In genomic region chr18:68714356-68714706, GRCh38 we compare ENCODE assay signal across 8 cellular contexts.
DNase-seq lines count a peak whose midpoint lies in the region; ATAC-seq and TF ChIP-seq lines count a peak whose summit lies in the region.

No MANE protein-coding gene starts in this region.

- H3K36me3 ChIP-seq in ES-I3 (ENCODE audit: insufficient read depth, low read length) (peaks cover 8% of the 10 kb centered on the region), Loucy (ENCODE audit: insufficient read depth, low read length) (peaks cover 27% of the 10 kb centered on the region; the same call in 1 of the 2 replicates)

- H3K4me1 ChIP-seq in ES-I3 (ENCODE audit: insufficient read depth, low read length) (peaks cover 3% of the 10 kb centered on the region; the same call in 1 of the 2 replicates), Loucy (ENCODE audit: insufficient read depth, low read length, poor library complexity, severe bottlenecking) (peaks cover 51% of the 10 kb centered on the region)

- peak overlapping the region; percentile 100 for H2AFZ ChIP-seq in Loucy (ENCODE audit: low read length)

- H4K20me1 ChIP-seq in Loucy (ENCODE audit: insufficient read depth, low read length, poor library complexity, severe bottlenecking) = peaks cover 48% of the 10 kb centered on the region

- peak overlapping the region; percentile 85 for H3K4me3 Mint-ChIP-seq in stimulated activated effector memory CD8-positive, alpha-beta T cell treated with anti-CD3 and anti-CD28 coated beads, Interleukin-12 subunit alpha, Interleukin-12 subunit beta, amount 100 ng/mL, for 72 hours

- H3K4me3 ChIP-seq in Loucy (ENCODE audit: low read length, poor library complexity, severe bottlenecking) (peak overlapping the region; percentile 92), astrocyte of the spinal cord (ENCODE audit: low read depth, low read length) (peak overlapping the region; percentile 69)

- H3K27ac Mint-ChIP-seq in stimulated activated effector memory CD8-positive, alpha-beta T cell treated with anti-CD3 and anti-CD28 coated beads, Interleukin-12 subunit alpha, Interleukin-12 subunit beta, amount 100 ng/mL, for 72 hours = peak overlapping the region; percentile 68

- ATAC-seq in GM21576 (IDR thresholded peaks at IDR 0.05; ENCODE audit: unreplicated experiment) = peak; percentile 9
- peak; percentile 22 for ATAC-seq in stimulated activated effector memory CD8-positive, alpha-beta T cell treated with anti-CD3 and anti-CD28 coated beads, Interleukin-12 subunit alpha, Interleukin-12 subunit beta, amount 100 ng/mL, for 72 hours

- TF ChIP-seq CTCF in Loucy (conservative IDR thresholded peaks at IDR 0.05; ENCODE audit: low read length) (no peak), astrocyte of the spinal cord (IDR thresholded peaks at IDR 0.05; ENCODE audit: low read depth, low read length) (no peak)

- H3F3A ChIP-seq in Loucy (ENCODE audit: low read depth) = no peaks in the 10 kb centered on the region

- peak; percentile 14 for DNase-seq in astrocyte of the spinal cord (ENCODE audit: low read depth, low spot score)
- DNase-seq in iPS-NIHi11 (ENCODE audit: low spot score) = peak; percentile 23
- DNase-seq in stimulated activated effector memory CD8-positive, alpha-beta T cell treated with anti-CD3 and anti-CD28 coated beads, Interleukin-12 subunit alpha, Interleukin-12 subunit beta, amount 100 ng/mL, for 72 hours (ENCODE audit: low spot score in 2 of 2) = no peak
- no peak for DNase-seq in NCI-H2196 (lab: John Stamatoyannopoulos, UW; ENCODE audit: unreplicated experiment)
- no peak for DNase-seq in activated CD4-positive, CD25-positive, alpha-beta regulatory T cell treated with anti-CD3 and anti-CD28 coated beads, Interleukin-2, amount 50 U/mL, for 72 hours

- H3K9me3 ChIP-seq in ES-I3 (ENCODE audit: control insufficient read depth, insufficient read depth, low read length) (no peaks in the 10 kb centered on the region), Loucy (ENCODE audit: insufficient read depth, low read depth, low read length) (no peaks in the 10 kb centered on the region)

- H3K36me3 Mint-ChIP-seq in stimulated activated effector memory CD8-positive, alpha-beta T cell treated with anti-CD3 and anti-CD28 coated beads, Interleukin-12 subunit alpha, Interleukin-12 subunit beta, amount 100 ng/mL, for 72 hours = peaks cover 55% of the 10 kb centered on the region

- H3K9ac ChIP-seq in ES-I3 (ENCODE audit: low read depth, low read length) (peak overlapping the region; percentile 90), Loucy (ENCODE audit: low read depth, low read length, poor library complexity, severe bottlenecking) (peak overlapping the region; percentile 91)

- in situ Hi-C loops in astrocyte of the spinal cord (cut with HindIII; ENCODE audit: low sequenced_read_pairs) = no loop called here

- peaks cover 65% of the 10 kb centered on the region for H3K79me2 ChIP-seq in Loucy (ENCODE audit: insufficient read depth, low read length)

- H3K9me2 ChIP-seq in Loucy (replicated peaks; ENCODE audit: low read depth, low read length) = no peaks in the 10 kb centered on the region

- no peaks in the 10 kb centered on the region for H3K9me3 Mint-ChIP-seq in stimulated activated effector memory CD8-positive, alpha-beta T cell treated with anti-CD3 and anti-CD28 coated beads, Interleukin-12 subunit alpha, Interleukin-12 subunit beta, amount 100 ng/mL, for 72 hours

- peaks cover 12% of the 10 kb centered on the region for H3K4me1 Mint-ChIP-seq in stimulated activated effector memory CD8-positive, alpha-beta T cell treated with anti-CD3 and anti-CD28 coated beads, Interleukin-12 subunit alpha, Interleukin-12 subunit beta, amount 100 ng/mL, for 72 hours

- peak overlapping the region; percentile 86 for H3K4me2 ChIP-seq in Loucy (ENCODE audit: low read depth, low read length, poor library complexity, severe bottlenecking)

- H3K27me3 ChIP-seq in Loucy (ENCODE audit: insufficient read depth, low read length, poor library complexity, severe bottlenecking) = no peaks in the 10 kb centered on the region

Comparison
In these comparisons a context has a peak if more than half of its experiments do, and no peak if none do; other contexts are left out.
1. DNase-seq: peak in astrocyte of the spinal cord (single experiment) and iPS-NIHi11 (single experiment); none in stimulated activated effector memory CD8-positive, alpha-beta T cell treated with anti-CD3 and anti-CD28 coated beads, Interleukin-12 subunit alpha, Interleukin-12 subunit beta, amount 100 ng/mL, for 72 hours (0 of 2), NCI-H2196 (single experiment) and activated CD4-positive, CD25-positive, alpha-beta regulatory T cell treated with anti-CD3 and anti-CD28 coated beads, Interleukin-2, amount 50 U/mL, for 72 hours (single experiment).